Comparison of ENCODE assay signal across 27 cellular contexts in genomic region chr12:131672311-131672940, GRCh38.
"Had no signal": no experiment of that assay in that cellular context is flagged by ENCODE, and none has a peak within 500 bp of the region (broad histone marks: within the 10 kb centered on the region; RNA-seq: fewer than 3 reads in every experiment).

No MANE protein-coding gene starts in this region.

- H3K4me1 Mint-ChIP-seq: activated CD4-positive, alpha-beta memory T cell treated with anti-CD3 and anti-CD28 coated beads, Interleukin-2, amount 10 ng/mL, durations not matched to agents 7 days and 5 days; activated CD4-positive, alpha-beta T cell treated with anti-CD3 and anti-CD28 coated beads, Interleukin-2, amount 10 ng/mL, durations not matched to agents 24 days and 14 days; activated naive CD8-positive, alpha-beta T cell treated with anti-CD3 and anti-CD28 coated beads, Interleukin-2, amount 50 U/mL, for 24 hours; natural killer cell; stimulated activated naive CD8-positive, alpha-beta T cell treated with anti-CD3 and anti-CD28 coated beads, Interleukin-15, amount 100 ng/mL, for 72 hours had no signal

- H3K9me3 ChIP-seq: pancreas, vagina had no signal

- H3K36me3 ChIP-seq: left ventricle myocardium inferior, pancreas, tibial nerve, vagina had no signal

- ATAC-seq: activated CD4-positive, CD25-positive, alpha-beta regulatory T cell treated with anti-CD3 and anti-CD28 coated beads, Interleukin-2, amount 50 U/mL, for 24 hours; activated naive CD8-positive, alpha-beta T cell treated with anti-CD3 and anti-CD28 coated beads, Interleukin-2, amount 50 U/mL, for 24 hours; activated T-cell treated with anti-CD3 and anti-CD28 coated beads, Interleukin-2, amount 50 U/mL, for 72 hours; esophagus mucosa; natural killer cell; right cardiac atrium; stimulated activated naive CD8-positive, alpha-beta T cell treated with anti-CD3 and anti-CD28 coated beads, Interleukin-15, amount 100 ng/mL, for 72 hours had no signal

- H3K4me3 ChIP-seq: hepatocyte, left ventricle myocardium inferior, pancreas, tibial nerve, vagina had no signal

- H3K27ac Mint-ChIP-seq: activated CD4-positive, alpha-beta memory T cell treated with anti-CD3 and anti-CD28 coated beads, Interleukin-2, amount 10 ng/mL, durations not matched to agents 7 days and 5 days; activated CD4-positive, alpha-beta T cell treated with anti-CD3 and anti-CD28 coated beads, Interleukin-2, amount 10 ng/mL, durations not matched to agents 24 days and 14 days; activated naive CD8-positive, alpha-beta T cell treated with anti-CD3 and anti-CD28 coated beads, Interleukin-2, amount 50 U/mL, for 24 hours; activated T-cell treated with anti-CD3 and anti-CD28 coated beads, Interleukin-2, amount 50 U/mL, for 72 hours; immature natural killer cell; natural killer cell; T-helper 2 cell treated with Interferon-gamma antibody and Interleukin-4, amounts not matched to agents 5 μg/mL and 100 μg/mL, for 36 hours had no signal

- H2AFZ ChIP-seq: hepatocyte had no signal

- H3K27me3 ChIP-seq: tibial nerve, vagina had no signal

- H3K4me1 ChIP-seq: left ventricle myocardium inferior, pancreas, tibial nerve, vagina had no signal

- H3K36me3 Mint-ChIP-seq: immature natural killer cell, natural killer cell had no signal

- H3K9me3 Mint-ChIP-seq: activated CD4-positive, alpha-beta T cell treated with anti-CD3 and anti-CD28 coated beads, Interleukin-2, amount 10 ng/mL, durations not matched to agents 24 days and 14 days; activated naive CD8-positive, alpha-beta T cell treated with anti-CD3 and anti-CD28 coated beads, Interleukin-2, amount 50 U/mL, for 24 hours; natural killer cell had no signal

- FAIRE-seq: endothelial cell of umbilical vein, pancreas had no signal

- H3K4me3 Mint-ChIP-seq: activated CD4-positive, alpha-beta memory T cell treated with anti-CD3 and anti-CD28 coated beads, Interleukin-2, amount 10 ng/mL, durations not matched to agents 7 days and 5 days; activated CD4-positive, alpha-beta T cell treated with anti-CD3 and anti-CD28 coated beads, Interleukin-2, amount 10 ng/mL, durations not matched to agents 24 days and 14 days; activated naive CD8-positive, alpha-beta T cell treated with anti-CD3 and anti-CD28 coated beads, Interleukin-2, amount 50 U/mL, for 24 hours; activated T-cell treated with anti-CD3 and anti-CD28 coated beads, Interleukin-2, amount 50 U/mL, for 72 hours; immature natural killer cell; natural killer cell; stimulated activated naive CD8-positive, alpha-beta T cell treated with anti-CD3 and anti-CD28 coated beads, Interleukin-15, amount 100 ng/mL, for 72 hours; T-helper 2 cell treated with Interferon-gamma antibody and Interleukin-4, amounts not matched to agents 5 μg/mL and 100 μg/mL, for 36 hours had no signal

- H3K27ac ChIP-seq: hepatocyte, left ventricle myocardium inferior, pancreas, tibial nerve, vagina, VCaP had no signal

- H3K79me2 ChIP-seq: hepatocyte had no signal

- H3K4me2 ChIP-seq: hepatocyte had no signal

- DNase-seq: activated CD4-positive, alpha-beta memory T cell treated with anti-CD3 and anti-CD28 coated beads, Interleukin-2, amount 10 ng/mL, durations not matched to agents 7 days and 5 days; activated CD4-positive, alpha-beta T cell treated with anti-CD3 and anti-CD28 coated beads, Interleukin-2, amount 10 ng/mL, durations not matched to agents 24 days and 14 days; activated gamma-delta T cell; activated naive CD4-positive, alpha-beta T cell treated with anti-CD3 and anti-CD28 coated beads, Interleukin-2, amount 50 U/mL, for 16 hours; activated naive CD8-positive, alpha-beta T cell treated with anti-CD3 and anti-CD28 coated beads, Interleukin-2, amount 50 U/mL, for 24 hours; activated T-cell treated with anti-CD3 and anti-CD28 coated beads, Interleukin-2, amount 50 U/mL, for 72 hours; cerebellar nuclear complex; effector CD8-positive, alpha-beta T cell; foreskin melanocyte; glutamatergic neuron; immature natural killer cell; left ventricle myocardium inferior; mammary epithelial cell; midbrain; natural killer cell; pancreas; right cardiac atrium; stimulated activated CD4-positive, alpha-beta T cell treated with anti-CD3 and anti-CD28 coated beads, Interleukin-1b, Interleukin-23, amount 100 ng/mL, for 48 hours; stimulated activated naive CD8-positive, alpha-beta T cell treated with anti-CD3 and anti-CD28 coated beads, Interleukin-15, amount 100 ng/mL, for 72 hours had no signal
